In genomic region chr5:149310947-149311675, GRCh38 we compare ENCODE assay signal across 1 cellular context.
TF ChIP-seq lines count a peak whose summit lies in the region.

No MANE protein-coding gene starts in this region.

TF ChIP-seq in H1, 55 proteins besides CTCF, POLR2A, EP300 and RAD21:
- no peak for TF ChIP-seq SP4 (IDR thresholded peaks at IDR 0.05; ENCODE audit: low read length)
- TF ChIP-seq FOSL1 (IDR thresholded peaks at IDR 0.05; ENCODE audit: insufficient read depth, low read depth, low read length) = no peak
- TF ChIP-seq EGR1 (IDR thresholded peaks at IDR 0.05; ENCODE audit: borderline replicate concordance, low read depth, low read length) = no peak
- TF ChIP-seq KDM4A (IDR thresholded peaks at IDR 0.05; ENCODE audit: low read depth, low read length, severe bottlenecking) = no peak
- no peak for TF ChIP-seq BACH1 (IDR thresholded peaks at IDR 0.05; ENCODE audit: low read length)
- TF ChIP-seq BCL11A (IDR thresholded peaks at IDR 0.05; ENCODE audit: low read depth in 2 of 2, low read length in 2 of 2) = no peak
- TF ChIP-seq TBP (IDR thresholded peaks at IDR 0.05; ENCODE audit: low read depth, low read length) = no peak
- TF ChIP-seq CHD1 (IDR thresholded peaks at IDR 0.05; ENCODE audit: low read depth, low read length) = no peak
- no peak for TF ChIP-seq CEBPB (IDR thresholded peaks at IDR 0.05; ENCODE audit: low read depth, low read length)
- no peak for TF ChIP-seq CBX8 (IDR thresholded peaks at IDR 0.05; ENCODE audit: borderline replicate concordance, low read depth, low read length)
- no peak for TF ChIP-seq EZH2 (IDR thresholded peaks at IDR 0.05; ENCODE audit: low read depth, low read length, severe bottlenecking)
- TF ChIP-seq, protein P1, sequence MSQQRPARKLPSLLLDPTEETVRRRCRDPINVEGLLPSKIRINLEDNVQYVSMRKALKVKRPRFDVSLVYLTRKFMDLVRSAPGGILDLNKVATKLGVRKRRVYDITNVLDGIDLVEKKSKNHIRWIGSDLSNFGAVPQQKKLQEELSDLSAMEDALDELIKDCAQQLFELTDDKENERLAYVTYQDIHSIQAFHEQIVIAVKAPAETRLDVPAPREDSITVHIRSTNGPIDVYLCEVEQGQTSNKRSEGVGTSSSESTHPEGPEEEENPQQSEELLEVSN (IDR thresholded peaks at IDR 0.05) = no peak
- TF ChIP-seq TEAD4 (IDR thresholded peaks at IDR 0.05; ENCODE audit: low read depth, low read length) = no peak
- TF ChIP-seq TCF12 (IDR thresholded peaks at IDR 0.05; ENCODE audit: low read depth, low read length) = no peak
- TF ChIP-seq SAP30 (IDR thresholded peaks at IDR 0.05; ENCODE audit: insufficient read depth, insufficient replicate concordance, low read length) = no peak
- TF ChIP-seq, protein P2, sequence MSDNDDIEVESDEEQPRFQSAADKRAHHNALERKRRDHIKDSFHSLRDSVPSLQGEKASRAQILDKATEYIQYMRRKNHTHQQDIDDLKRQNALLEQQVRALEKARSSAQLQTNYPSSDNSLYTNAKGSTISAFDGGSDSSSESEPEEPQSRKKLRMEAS (IDR thresholded peaks at IDR 0.05) = no peak
- no peak for TF ChIP-seq GABPA (IDR thresholded peaks at IDR 0.05; ENCODE audit: borderline replicate concordance, insufficient read depth, low read length)
- no peak for TF ChIP-seq CBX5 (IDR thresholded peaks at IDR 0.05; ENCODE audit: low read depth, low read length)
- no peak for TF ChIP-seq YY1 (IDR thresholded peaks at IDR 0.05; ENCODE audit: low read depth, low read length)
- TF ChIP-seq CHD7 (IDR thresholded peaks at IDR 0.05; ENCODE audit: insufficient replicate concordance, low read length) = no peak
TF ChIP-seq in H1: peak in this region for 0.
